8 cellular contexts compared by ENCODE assay signal in genomic region chr17:27544350-27545131, GRCh38.
DNase-seq lines count a peak whose midpoint lies in the region; ATAC-seq and TF ChIP-seq lines count a peak whose summit lies in the region.

No MANE protein-coding gene starts in this region.

- no peaks in the 10 kb centered on the region for H3K9me3 ChIP-seq in fibroblast of lung (ENCODE audit: control insufficient read depth, insufficient read depth, low read depth, low read length)

- H3K4me3 ChIP-seq in fibroblast of lung (replicated peaks in 1 of 4; ENCODE audit: control extremely low read depth in 1 of 4, insufficient read depth in 1 of 4, low read depth in 3 of 4, low read length in 4 of 4), result no peak overlapping the region
- H3K4me3 ChIP-seq in H7 (ENCODE audit: insufficient read depth, low read depth, low read length), result no peak overlapping the region

- peaks cover 4% of the 10 kb centered on the region for H3K27me3 ChIP-seq in fibroblast of lung (ENCODE audit: control insufficient read depth, insufficient read depth, low read length)
- no peaks in the 10 kb centered on the region for H3K27me3 ChIP-seq in H7 (ENCODE audit: control insufficient read depth, insufficient read depth, low read length)

- no peak overlapping the region for H3K9ac ChIP-seq in fibroblast of lung (ENCODE audit: insufficient read depth, low read length)

- no peaks in the 10 kb centered on the region for H4K20me1 ChIP-seq in fibroblast of lung (ENCODE audit: control insufficient read depth, extremely low read depth, insufficient read depth, low read length)

- H3K4me1 ChIP-seq in fibroblast of lung (ENCODE audit: control insufficient read depth, extremely low read depth, insufficient read depth, low read length), result peaks cover 9% of the 10 kb centered on the region

- H3K4me2 ChIP-seq in fibroblast of lung (ENCODE audit: extremely low read depth, insufficient read depth, low read length), result no peak overlapping the region

- no peak for TF ChIP-seq CTCF in fibroblast of lung (conservative IDR thresholded peaks at IDR 0.05 in 1 of 2, IDR thresholded peaks at IDR 0.05 in 1 of 2; ENCODE audit: low read depth in 1 of 2, low read length in 2 of 2)

- no peaks in the 10 kb centered on the region for H3K36me3 ChIP-seq in fibroblast of lung (ENCODE audit: control insufficient read depth, insufficient read depth, low read length)
- no peaks in the 10 kb centered on the region for H3K36me3 ChIP-seq in H7 (replicated peaks; ENCODE audit: control insufficient read depth, insufficient read depth, low read length)

- no peak overlapping the region for H3K27ac ChIP-seq in fibroblast of lung (ENCODE audit: insufficient read depth, low read length)

- peak; percentile 71 for ATAC-seq in HG03097 (IDR thresholded peaks at IDR 0.05; ENCODE audit: low FRiP score, unreplicated experiment)

- no peak overlapping the region for H2AFZ ChIP-seq in fibroblast of lung (ENCODE audit: low read length)

- DNase-seq in activated effector memory CD4-positive, alpha-beta T cell treated with anti-CD3 and anti-CD28 coated beads, Interleukin-2, amount 50 U/mL, for 16 hours, result peak; percentile 79
- DNase-seq in activated effector memory CD4-positive, alpha-beta T cell treated with Interleukin-2 at 50 U/mL for 16 hours, result no peak
- DNase-seq in SW480 (ENCODE audit: low spot score), result peak; percentile 61
- DNase-seq in fibroblast of lung (ENCODE audit: low read depth in 2 of 2), result peak; percentile 59 to 94
- no peak for DNase-seq in cerebellar cortex (ENCODE audit: low spot score)
- DNase-seq in H7, result no peak
- DNase-seq in NCI-H82 (lab: John Stamatoyannopoulos, UW), result no peak

- no peaks in the 10 kb centered on the region for H3K79me2 ChIP-seq in fibroblast of lung (ENCODE audit: control insufficient read depth, insufficient read depth, low read length)

Comparison
In these comparisons a context has a peak if more than half of its experiments do, and no peak if none do; other contexts are left out.
1. DNase-seq: peak in activated effector memory CD4-positive, alpha-beta T cell treated with anti-CD3 and anti-CD28 coated beads, Interleukin-2, amount 50 U/mL, for 16 hours (single experiment), SW480 (single experiment) and fibroblast of lung (2 of 2); none in activated effector memory CD4-positive, alpha-beta T cell treated with Interleukin-2 at 50 U/mL for 16 hours (single experiment), cerebellar cortex (single experiment), H7 (single experiment) and NCI-H82 (single experiment).